Comparison of ENCODE assay signal across 2 cellular contexts in the genomic region with DNA sequence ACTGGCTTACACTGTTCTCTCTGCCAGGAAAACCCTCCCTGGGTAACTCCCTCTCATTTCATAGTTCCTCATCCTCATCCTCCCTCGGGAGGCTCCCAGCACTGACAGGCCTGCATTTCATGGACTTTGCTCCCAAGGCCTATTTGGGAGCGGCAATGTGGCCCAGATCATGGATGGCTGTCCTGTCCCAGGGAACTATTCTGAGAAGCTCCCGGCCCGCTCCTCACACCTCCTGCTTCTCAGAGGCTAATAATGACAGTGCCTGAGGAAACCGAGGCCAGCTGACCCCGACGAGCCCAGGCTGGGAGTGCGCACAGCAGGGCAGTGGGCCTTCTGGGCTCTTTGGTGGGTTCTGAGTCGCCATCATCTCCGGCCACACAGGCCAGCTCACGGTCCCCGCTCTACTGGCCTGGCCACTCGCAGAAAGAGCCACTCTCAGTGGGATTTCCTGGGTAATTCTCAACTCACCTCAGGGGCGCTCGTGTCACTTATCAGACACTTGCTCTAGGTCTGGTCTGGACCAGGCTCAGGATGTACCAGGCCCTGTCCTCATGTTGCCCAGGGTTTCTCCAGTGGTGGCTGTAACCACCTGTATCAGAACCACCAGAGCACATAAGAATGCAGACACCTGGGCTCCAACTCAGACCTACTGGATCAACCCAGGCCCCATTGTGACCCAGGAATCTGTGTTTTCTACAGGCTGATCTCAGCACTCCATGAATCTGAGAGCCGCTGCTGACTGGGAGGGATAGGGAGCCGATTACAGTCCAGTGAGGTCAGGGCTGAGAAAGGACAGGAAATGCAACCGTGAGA.
TF ChIP-seq lines count a peak whose summit lies in the region.

No MANE protein-coding gene starts in this region.

TF ChIP-seq in GM23338, 12 proteins besides CTCF, POLR2A, EP300 and RAD21 (continues in another document):
- no peak for TF ChIP-seq EZH2 (IDR thresholded peaks at IDR 0.05; ENCODE audit: low read depth, unreplicated experiment)
- no peak for TF ChIP-seq ZNF114 (CRISPR knock-in tag; IDR thresholded peaks at IDR 0.05)
- TF ChIP-seq NANOG (IDR thresholded peaks at IDR 0.05; ENCODE audit: borderline replicate concordance), result no peak
- TF ChIP-seq JUNB (IDR thresholded peaks at IDR 0.05; ENCODE audit: unreplicated experiment), result no peak
- TF ChIP-seq STAT1 (IDR thresholded peaks at IDR 0.05; ENCODE audit: unreplicated experiment), result no peak
- no peak for TF ChIP-seq REST (IDR thresholded peaks at IDR 0.05; ENCODE audit: unreplicated experiment)
- TF ChIP-seq, protein P1, sequence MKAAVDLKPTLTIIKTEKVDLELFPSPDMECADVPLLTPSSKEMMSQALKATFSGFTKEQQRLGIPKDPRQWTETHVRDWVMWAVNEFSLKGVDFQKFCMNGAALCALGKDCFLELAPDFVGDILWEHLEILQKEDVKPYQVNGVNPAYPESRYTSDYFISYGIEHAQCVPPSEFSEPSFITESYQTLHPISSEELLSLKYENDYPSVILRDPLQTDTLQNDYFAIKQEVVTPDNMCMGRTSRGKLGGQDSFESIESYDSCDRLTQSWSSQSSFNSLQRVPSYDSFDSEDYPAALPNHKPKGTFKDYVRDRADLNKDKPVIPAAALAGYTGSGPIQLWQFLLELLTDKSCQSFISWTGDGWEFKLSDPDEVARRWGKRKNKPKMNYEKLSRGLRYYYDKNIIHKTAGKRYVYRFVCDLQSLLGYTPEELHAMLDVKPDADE (IDR thresholded peaks at IDR 0.05), result no peak

TF ChIP-seq in SK-N-SH, 30 proteins besides CTCF, POLR2A, EP300 and RAD21:
- TF ChIP-seq, protein P2, sequence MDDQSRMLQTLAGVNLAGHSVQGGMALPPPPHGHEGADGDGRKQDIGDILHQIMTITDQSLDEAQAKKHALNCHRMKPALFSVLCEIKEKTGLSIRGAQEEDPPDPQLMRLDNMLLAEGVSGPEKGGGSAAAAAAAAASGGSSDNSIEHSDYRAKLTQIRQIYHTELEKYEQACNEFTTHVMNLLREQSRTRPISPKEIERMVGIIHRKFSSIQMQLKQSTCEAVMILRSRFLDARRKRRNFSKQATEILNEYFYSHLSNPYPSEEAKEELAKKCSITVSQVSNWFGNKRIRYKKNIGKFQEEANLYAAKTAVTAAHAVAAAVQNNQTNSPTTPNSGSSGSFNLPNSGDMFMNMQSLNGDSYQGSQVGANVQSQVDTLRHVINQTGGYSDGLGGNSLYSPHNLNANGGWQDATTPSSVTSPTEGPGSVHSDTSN (IDR thresholded peaks at IDR 0.05), result no peak
- TF ChIP-seq MXI1 (IDR thresholded peaks at IDR 0.05; ENCODE audit: low read depth, low read length), result no peak
- no peak for TF ChIP-seq CHD2 (IDR thresholded peaks at IDR 0.05; ENCODE audit: low read length, partially characterized antibody)
- TF ChIP-seq YY1 (IDR thresholded peaks at IDR 0.05; ENCODE audit: low read depth), result no peak
- TF ChIP-seq GABPA (IDR thresholded peaks at IDR 0.05; ENCODE audit: low read depth), result no peak
- TF ChIP-seq TEAD4 (IDR thresholded peaks at IDR 0.05; ENCODE audit: borderline replicate concordance, insufficient read depth), result no peak
- TF ChIP-seq RXRA (IDR thresholded peaks at IDR 0.05; ENCODE audit: borderline replicate concordance, low read depth), result no peak
- TF ChIP-seq REST (IDR thresholded peaks at IDR 0.05; ENCODE audit: low read depth, low read length), result no peak
- TF ChIP-seq RFX5 (IDR thresholded peaks at IDR 0.05; ENCODE audit: low read length), result no peak
- no peak for TF ChIP-seq FOSL2 (IDR thresholded peaks at IDR 0.05; ENCODE audit: borderline replicate concordance, low read depth)
- TF ChIP-seq, protein P3, sequence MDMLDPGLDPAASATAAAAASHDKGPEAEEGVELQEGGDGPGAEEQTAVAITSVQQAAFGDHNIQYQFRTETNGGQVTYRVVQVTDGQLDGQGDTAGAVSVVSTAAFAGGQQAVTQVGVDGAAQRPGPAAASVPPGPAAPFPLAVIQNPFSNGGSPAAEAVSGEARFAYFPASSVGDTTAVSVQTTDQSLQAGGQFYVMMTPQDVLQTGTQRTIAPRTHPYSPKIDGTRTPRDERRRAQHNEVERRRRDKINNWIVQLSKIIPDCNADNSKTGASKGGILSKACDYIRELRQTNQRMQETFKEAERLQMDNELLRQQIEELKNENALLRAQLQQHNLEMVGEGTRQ (IDR thresholded peaks at IDR 0.05; ENCODE audit: borderline replicate concordance, low read depth, low read length), result no peak
- no peak for TF ChIP-seq GATA2 (CRISPR knock-in tag; IDR thresholded peaks at IDR 0.05)
TF ChIP-seq in SK-N-SH: peak in this region for 0.
